In genomic region chr6:110597754-110598153, GRCh38 we compare ENCODE assay signal across 20 cellular contexts.
"Had no signal": no experiment of that assay in that cellular context is flagged by ENCODE, and none has a peak within 500 bp of the region (broad histone marks: within the 10 kb centered on the region; RNA-seq: fewer than 3 reads in every experiment).

No MANE protein-coding gene starts in this region.

- DNase-seq: effector memory CD4-positive, alpha-beta T cell; heart right ventricle; hypothalamus; left ventricle myocardium inferior; lower lobe of right lung; naive B cell; posterior cingulate gyrus; small intestine; stimulated activated CD4-positive, alpha-beta T cell treated with anti-CD3 and anti-CD28 coated beads, Interleukin-12 subunit alpha, Interleukin-12 subunit beta, amount 100 ng/mL, for 4 hours; stimulated activated CD4-positive, alpha-beta T cell treated with anti-CD3 and anti-CD28 coated beads, Interleukin-2, amount 100 ng/mL, for 48 hours; stimulated activated naive CD4-positive, alpha-beta T cell treated with Interleukin-2 at 50 U/mL for 16 hours; trophoblast cell had no signal

- H3K27ac Mint-ChIP-seq: memory B cell, mesothelial cell of epicardium had no signal

- ATAC-seq: esophagus mucosa, heart right ventricle, lower lobe of right lung had no signal

- H3K27me3 Mint-ChIP-seq: memory B cell, naive B cell had no signal

- H3K4me3 ChIP-seq: heart right ventricle, left ventricle myocardium inferior, lower lobe of right lung, right atrium auricular region had no signal

- FAIRE-seq: endometrium, frontal cortex, islet of Langerhans, small intestine had no signal

- H3K4me1 Mint-ChIP-seq: memory B cell, naive B cell had no signal

- H3K4me3 Mint-ChIP-seq: memory B cell, mesothelial cell of epicardium, naive B cell had no signal

- H3K27ac ChIP-seq: left ventricle myocardium inferior, lower lobe of right lung, neutrophil, right atrium auricular region had no signal
